In genomic region chr19:40774916-40775631, GRCh38 we compare ENCODE assay signal across 11 cellular contexts. TPM values are rescaled to one million over a fixed set of nuclear protein-coding genes. Genes with fewer than 3 reads are reported as not detected.
DNase-seq lines count a peak whose midpoint lies in the region; ATAC-seq and TF ChIP-seq lines count a peak whose summit lies in the region.
"Had no signal": no experiment of that assay in that cellular context is flagged by ENCODE, and none has a peak within 500 bp of the region (broad histone marks: within the 10 kb centered on the region; RNA-seq: fewer than 3 reads in every experiment).

Gene MIA, plus strand, starts transcription at chr19:40775521. Its CDS starts 22 bp downstream, at chr19:40775543.

- H3K4me1 ChIP-seq in Caco-2: peaks cover 6% of the 10 kb centered on the region; the same call in 1 of the 2 replicates
- H3K4me1 ChIP-seq in OCI-LY1 (ENCODE audit: insufficient read depth, low read length, severe bottlenecking): peaks cover 52% of the 10 kb centered on the region

- DNase-seq in Caco-2 (no peak), endothelial cell (ENCODE audit: low spot score) (no peak), osteocyte (ENCODE audit: extremely low spot score, unreplicated experiment) (no peak), GF-D8 (lab: John Stamatoyannopoulos, UW) (no peak), posterior cingulate gyrus (no peak)
- no peak for DNase-seq in effector CD8-positive, alpha-beta T cell (lab: John Stamatoyannopoulos, UW)
- DNase-seq: NCI-H2081 had no signal

- H3K9me3 Mint-ChIP-seq in Caco-2 (ENCODE audit: unreplicated experiment) (no peaks in the 10 kb centered on the region), endothelial cell (ENCODE audit: unreplicated experiment) (no peaks in the 10 kb centered on the region), osteocyte (ENCODE audit: unreplicated experiment) (no peaks in the 10 kb centered on the region)

- peak within 1 kb of the TSS; percentile 99 for H3K27ac ChIP-seq in OCI-LY1 (ENCODE audit: low read depth, low read length, poor library complexity, severe bottlenecking)

- CTCF ChIA-PET in Caco-2 (lab: Charles Lee): no interaction called here

- H3K36me3 Mint-ChIP-seq in Caco-2 (ENCODE audit: insufficient read depth, unreplicated experiment) (peaks cover 34% of the 10 kb centered on the region), endothelial cell (ENCODE audit: low read depth, unreplicated experiment) (peaks cover 15% of the 10 kb centered on the region), osteocyte (ENCODE audit: unreplicated experiment) (peaks cover 8% of the 10 kb centered on the region)

- H3K27ac Mint-ChIP-seq in Caco-2 (ENCODE audit: unreplicated experiment): peak within 1 kb of the TSS; percentile 14
- no peak within 1 kb of the TSS for H3K27ac Mint-ChIP-seq in endothelial cell (ENCODE audit: unreplicated experiment)
- no peak within 1 kb of the TSS for H3K27ac Mint-ChIP-seq in osteocyte (ENCODE audit: unreplicated experiment)

- no peaks in the 10 kb centered on the region for H3K27me3 Mint-ChIP-seq in Caco-2 (ENCODE audit: insufficient read depth, unreplicated experiment)
- peaks cover 3% of the 10 kb centered on the region for H3K27me3 Mint-ChIP-seq in endothelial cell (ENCODE audit: unreplicated experiment)
- no peaks in the 10 kb centered on the region for H3K27me3 Mint-ChIP-seq in osteocyte (ENCODE audit: unreplicated experiment)

- no TSS peak for BruUV-seq in Caco-2 (replicated peaks; lab: Mats Ljungman, UMichigan)

- H3K4me3 ChIP-seq in Caco-2 (ENCODE audit: low read depth, low read length) (no peak within 1 kb of the TSS), OCI-LY1 (ENCODE audit: low read depth, low read length, poor library complexity, severe bottlenecking) (peak within 1 kb of the TSS; percentile 53)

- H3K9me3 ChIP-seq in Caco-2: no peaks in the 10 kb centered on the region
- no peaks in the 10 kb centered on the region for H3K9me3 ChIP-seq in OCI-LY1 (ENCODE audit: low read length)

- H3K4me3 Mint-ChIP-seq in Caco-2 (ENCODE audit: unreplicated experiment) (no peak within 1 kb of the TSS), endothelial cell (ENCODE audit: unreplicated experiment) (peak within 1 kb of the TSS; percentile 65), osteocyte (ENCODE audit: unreplicated experiment) (peak within 1 kb of the TSS; percentile 54)

- no peak within 1 kb of the TSS for H2AFZ ChIP-seq in OCI-LY1 (ENCODE audit: low read length)

- H3K79me2 ChIP-seq in OCI-LY1 (ENCODE audit: insufficient read depth, low read length): no peaks in the 10 kb centered on the region

- intact Hi-C loops in Caco-2 (cut with micrococcal nuclease; ENCODE audit: unreplicated experiment) (no loop called here), posterior cingulate gyrus (cut with DNase I) (no loop called here)

- H3K9ac ChIP-seq in OCI-LY1 (ENCODE audit: low read length): peak within 1 kb of the TSS; percentile 73

- ATAC-seq in HG03175 (IDR thresholded peaks at IDR 0.05; ENCODE audit: unreplicated experiment): no peak
- ATAC-seq: esophagus mucosa had no signal

- POLR2A ChIA-PET in Caco-2 (lab: Charles Lee): no interaction called here

- H3F3A ChIP-seq in OCI-LY1 (ENCODE audit: insufficient read depth, low read length): no peaks in the 10 kb centered on the region; the same call in 1 of the 2 replicates

- H3K36me3 ChIP-seq in Caco-2 (ENCODE audit: control insufficient read depth, insufficient read depth, low read length) (no peaks in the 10 kb centered on the region), OCI-LY1 (ENCODE audit: insufficient read depth, low read length) (peaks cover 16% of the 10 kb centered on the region)

- H3K4me2 ChIP-seq in OCI-LY1 (ENCODE audit: low read length): peak within 1 kb of the TSS; percentile 78

- TF ChIP-seq CTCF in Caco-2 (IDR thresholded peaks at IDR 0.05; ENCODE audit: insufficient read depth in 1 of 2, low read depth in 1 of 2, low read length in 1 of 2, severe bottlenecking in 1 of 2, unreplicated experiment in 1 of 2) (no peak), OCI-LY1 (IDR thresholded peaks at IDR 0.05; ENCODE audit: low read length) (no peak), endothelial cell (IDR thresholded peaks at IDR 0.05; ENCODE audit: unreplicated experiment) (no peak), osteocyte (IDR thresholded peaks at IDR 0.05) (no peak)

- H3K9me2 ChIP-seq in OCI-LY1 (ENCODE audit: low read depth, low read length): no peaks in the 10 kb centered on the region

- peaks cover 7% of the 10 kb centered on the region for H3K4me1 Mint-ChIP-seq in Caco-2 (ENCODE audit: low read depth, unreplicated experiment)
- H3K4me1 Mint-ChIP-seq in endothelial cell (ENCODE audit: unreplicated experiment): peaks cover 16% of the 10 kb centered on the region
- H3K4me1 Mint-ChIP-seq in osteocyte (ENCODE audit: unreplicated experiment): peaks cover 24% of the 10 kb centered on the region

- H3K27me3 ChIP-seq in Caco-2 (replicated peaks; ENCODE audit: control insufficient read depth, insufficient read depth, low read length) (no peaks in the 10 kb centered on the region), OCI-LY1 (ENCODE audit: insufficient read depth, low read length) (no peaks in the 10 kb centered on the region)

- H4K20me1 ChIP-seq in OCI-LY1 (ENCODE audit: insufficient read depth, low read length): no peaks in the 10 kb centered on the region

RNA-seq across cellular contexts. Expression of gene MIA, which starts in this region (rescaled TPM):
- total RNA-seq in Caco-2 (2022) (1.1 and 1.3 TPM in 2 replicates), endothelial cell (ENCODE audit: unreplicated experiment) (not detected), osteocyte (2.0 TPM in 1 of 2 replicates, not detected in the other)
- total RNA-seq: myocyte had no signal
